In genomic region chr16:3175157-3176153, GRCh38 we compare ENCODE assay signal across 10 cellular contexts. TPM values are rescaled to one million over a fixed set of nuclear protein-coding genes. Genes with fewer than 3 reads are reported as not detected.
DNase-seq lines count a peak whose midpoint lies in the region; ATAC-seq lines count a peak whose summit lies in the region.
"Had no signal": no experiment of that assay in that cellular context is flagged by ENCODE, and none has a peak within 500 bp of the region (broad histone marks: within the 10 kb centered on the region; RNA-seq: fewer than 3 reads in every experiment).

No MANE protein-coding gene starts in this region.

- no peaks in the 10 kb centered on the region for H3K9me3 Mint-ChIP-seq in effector memory CD8-positive, alpha-beta T cell

- peak; percentile 73 to 76 for DNase-seq in activated CD4-positive, alpha-beta T cell treated with anti-CD3 and anti-CD28 coated beads, Interleukin-2, amount 50 U/mL, for 48 hours
- DNase-seq in activated CD4-positive, alpha-beta T cell treated with anti-CD3 and anti-CD28 coated beads for 4 hours, result no peak
- DNase-seq in NCI-H69 (lab: John Stamatoyannopoulos, UW) (peak; percentile 88), Right ventricle myocardium inferior (ENCODE audit: missing footprints) (no peak), DMS153 treated with DMSO at 0.1 percent for 48 hours (lab: John Stamatoyannopoulos, UW; ENCODE audit: unreplicated experiment) (no peak), left cardiac atrium (no peak)
- no peak for DNase-seq in effector memory CD8-positive, alpha-beta T cell
- peak; percentile 69 to 71 for DNase-seq in stimulated activated CD4-positive, alpha-beta T cell treated with anti-CD3 and anti-CD28 coated beads, Interleukin-2, amount 100 ng/mL, for 48 hours
- DNase-seq: adrenal gland, Caco-2 had no signal

- H3K4me1 Mint-ChIP-seq in effector memory CD8-positive, alpha-beta T cell (ENCODE audit: low read depth in 2 of 2), result peaks cover 24 to 27% of the 10 kb centered on the region in 2 donors

- H3K4me3 Mint-ChIP-seq in effector memory CD8-positive, alpha-beta T cell, result peak overlapping the region; percentile 33 to 34

- peak overlapping the region in 1 of 2 donors; percentile 65 for H3K27ac Mint-ChIP-seq in effector memory CD8-positive, alpha-beta T cell

- ATAC-seq in effector memory CD8-positive, alpha-beta T cell (replicated peaks), result no peak
- ATAC-seq in Right ventricle myocardium inferior, result no peak
- ATAC-seq in left cardiac atrium, result no peak

- peaks cover 58 to 86% of the 10 kb centered on the region in 2 donors for H3K27me3 Mint-ChIP-seq in effector memory CD8-positive, alpha-beta T cell

- intact Hi-C loops in Right ventricle myocardium inferior (cut with DNase I), result no loop called here
- intact Hi-C loops in left cardiac atrium (cut with DNase I), result no loop called here

- H3K36me3 Mint-ChIP-seq in effector memory CD8-positive, alpha-beta T cell (ENCODE audit: insufficient read depth), result peaks cover 20% of the 10 kb centered on the region

RNA-seq across cellular contexts. Expression of gene OR1F1, which starts 12.5 kb away (rescaled TPM):
- total RNA-seq in Right ventricle myocardium inferior (not detected), left cardiac atrium (not detected)
- total RNA-seq: adrenal gland, Caco-2 had no signal

RNA-seq across cellular contexts. Expression of gene ZNF213, which starts 40.6 kb away (rescaled TPM):
- 6.2 TPM for total RNA-seq in Right ventricle myocardium inferior
- total RNA-seq in left cardiac atrium, result 1 to 10 TPM; 6.5 to 6.7 TPM

RNA-seq across cellular contexts. Expression of gene ZNF200, which starts 59.5 kb away (rescaled TPM):
- total RNA-seq in Right ventricle myocardium inferior, result 5.1 TPM
- 1 to 10 TPM; 5.7 to 8.8 TPM for total RNA-seq in left cardiac atrium

Comparison
In these comparisons a context has a peak if more than half of its experiments do, and no peak if none do; other contexts are left out.
1. DNase-seq: peak in activated CD4-positive, alpha-beta T cell treated with anti-CD3 and anti-CD28 coated beads, Interleukin-2, amount 50 U/mL, for 48 hours (2 of 2), NCI-H69 (single experiment) and stimulated activated CD4-positive, alpha-beta T cell treated with anti-CD3 and anti-CD28 coated beads, Interleukin-2, amount 100 ng/mL, for 48 hours (2 of 2); none in activated CD4-positive, alpha-beta T cell treated with anti-CD3 and anti-CD28 coated beads for 4 hours (0 of 2), effector memory CD8-positive, alpha-beta T cell (0 of 3), Right ventricle myocardium inferior (single experiment), DMS153 treated with DMSO at 0.1 percent for 48 hours (single experiment) and left cardiac atrium (single experiment).